Comparison of ENCODE assay signal across 2 cellular contexts in genomic region chr5:91639744-91640143, GRCh38.
TF ChIP-seq lines count a peak whose summit lies in the region.

No MANE protein-coding gene starts in this region.

TF ChIP-seq in GM23338, 12 proteins besides CTCF, POLR2A, EP300 and RAD21 (continued from another document):
- TF ChIP-seq REST (IDR thresholded peaks at IDR 0.05; ENCODE audit: unreplicated experiment) (no peak), EZH2 (IDR thresholded peaks at IDR 0.05; ENCODE audit: low read depth, unreplicated experiment) (no peak), ETS1 (IDR thresholded peaks at IDR 0.05) (no peak), CREB1 (CRISPR knock-in tag; IDR thresholded peaks at IDR 0.05; ENCODE audit: low read depth) (no peak), ZNF114 (CRISPR knock-in tag; IDR thresholded peaks at IDR 0.05) (no peak), POLR2AphosphoS5 (IDR thresholded peaks at IDR 0.05; ENCODE audit: low read depth) (no peak), EZH2phosphoT487 (IDR thresholded peaks at IDR 0.05; ENCODE audit: unreplicated experiment) (no peak), ZNF462 (CRISPR knock-in tag; IDR thresholded peaks at IDR 0.05) (no peak), NANOG (IDR thresholded peaks at IDR 0.05; ENCODE audit: borderline replicate concordance) (no peak), ZNF331 (CRISPR knock-in tag; IDR thresholded peaks at IDR 0.05; ENCODE audit: low read depth) (no peak), STAT1 (IDR thresholded peaks at IDR 0.05; ENCODE audit: unreplicated experiment) (no peak)

TF ChIP-seq in WTC11, 78 proteins besides CTCF, POLR2A, EP300 and RAD21 (continued from another document):
- TF ChIP-seq ARID4B (CRISPR knock-in tag; IDR thresholded peaks at IDR 0.05; ENCODE audit: borderline replicate concordance) (no peak), GRHL2 (CRISPR knock-in tag; IDR thresholded peaks at IDR 0.05; ENCODE audit: insufficient replicate concordance, severe bottlenecking) (no peak), GABPB1 (CRISPR knock-in tag; IDR thresholded peaks at IDR 0.05) (no peak), NR1H2 (CRISPR knock-in tag; IDR thresholded peaks at IDR 0.05) (no peak), CREB1 (CRISPR knock-in tag; IDR thresholded peaks at IDR 0.05) (no peak), ATF1 (CRISPR knock-in tag; IDR thresholded peaks at IDR 0.05) (no peak), ZNF671 (CRISPR knock-in tag; IDR thresholded peaks at IDR 0.05) (no peak), ZNF138 (CRISPR knock-in tag; conservative IDR thresholded peaks at IDR 0.05) (no peak), USF2 (CRISPR knock-in tag; IDR thresholded peaks at IDR 0.05) (no peak), JUN (CRISPR knock-in tag; IDR thresholded peaks at IDR 0.05) (no peak), JAZF1 (CRISPR knock-in tag; IDR thresholded peaks at IDR 0.05) (no peak)
